ENCODE assay signal across 21 cellular contexts in the genomic region with DNA sequence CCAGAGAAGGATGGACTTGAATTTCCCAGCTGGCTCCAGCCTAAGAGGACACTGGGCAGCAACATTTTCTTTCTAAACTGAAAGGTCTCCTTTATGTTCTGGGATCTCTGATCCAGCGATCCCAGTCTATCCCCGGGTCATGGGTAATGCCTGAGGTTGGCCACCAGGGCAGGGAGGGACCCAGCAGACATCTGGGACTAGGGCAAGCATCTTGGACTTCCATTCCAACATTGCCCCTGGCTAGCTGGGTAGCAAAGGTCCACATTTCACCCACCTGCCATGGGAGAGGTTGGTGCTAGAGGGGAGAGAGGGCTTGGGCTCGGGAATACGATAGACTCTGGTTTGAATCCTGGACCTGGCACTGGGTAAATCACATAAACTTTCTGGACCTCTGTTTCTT.
DNase-seq lines count a peak whose midpoint lies in the region; ATAC-seq and TF ChIP-seq lines count a peak whose summit lies in the region.
"Had no signal": no experiment of that assay in that cellular context is flagged by ENCODE, and none has a peak within 500 bp of the region (broad histone marks: within the 10 kb centered on the region; RNA-seq: fewer than 3 reads in every experiment).

No MANE protein-coding gene starts in this region.

- intact Hi-C loops in A673 (cut with micrococcal nuclease; ENCODE audit: unreplicated experiment): no loop called here

- no peak overlapping the region for H3K4me3 ChIP-seq in A673 (ENCODE audit: low read depth, low read length, poor library complexity, severe bottlenecking)
- H3K4me3 ChIP-seq: coronary artery, Peyer's patch, prostate gland, uterus had no signal

- H3K36me3 ChIP-seq in A673 (ENCODE audit: insufficient read depth, low read length, poor library complexity, severe bottlenecking): no peaks in the 10 kb centered on the region
- H3K36me3 ChIP-seq: Peyer's patch, prostate gland, uterus had no signal

- H3K27ac Mint-ChIP-seq in glutamatergic neuron (ENCODE audit: unreplicated experiment): no peak overlapping the region
- H3K27ac Mint-ChIP-seq: stimulated activated naive CD8-positive, alpha-beta T cell treated with anti-CD3 and anti-CD28 coated beads, Interleukin-15, amount 100 ng/mL, for 72 hours had no signal

- H3K4me1 ChIP-seq in A673 (ENCODE audit: insufficient read depth, low read length, poor library complexity, severe bottlenecking): no peaks in the 10 kb centered on the region
- H3K4me1 ChIP-seq: Peyer's patch, prostate gland, uterus had no signal

- TF ChIP-seq CTCF in A673 (conservative IDR thresholded peaks at IDR 0.05; ENCODE audit: low read depth, low read length) (0 out of 2 replicates have a peak, but pooled peaks have one; percentile 20), GM12873 (IDR thresholded peaks at IDR 0.05; ENCODE audit: insufficient read depth, low read depth, low read length, missing control alignments) (peak; percentile 40), glutamatergic neuron (IDR thresholded peaks at IDR 0.05; ENCODE audit: partially characterized antibody, unreplicated experiment) (peak; percentile 40)

- no peak overlapping the region for H3K4me3 Mint-ChIP-seq in glutamatergic neuron (ENCODE audit: unreplicated experiment)
- H3K4me3 Mint-ChIP-seq: stimulated activated naive CD8-positive, alpha-beta T cell treated with anti-CD3 and anti-CD28 coated beads, Interleukin-15, amount 100 ng/mL, for 72 hours had no signal

- TF ChIP-seq POLR2A in erythroblast (IDR thresholded peaks at IDR 0.05; ENCODE audit: low read length): no peak

- DNase-seq in A673 (ENCODE audit: low spot score) (no peak), glutamatergic neuron (no peak), erythroblast (lab: John Stamatoyannopoulos, UW) (no peak), NCI-H2171 (lab: John Stamatoyannopoulos, UW) (no peak), GOT3 (lab: John Stamatoyannopoulos, UW) (no peak)
- DNase-seq: activated effector memory CD4-positive, alpha-beta T cell treated with anti-CD3 and anti-CD28 coated beads, Interleukin-2, amount 50 U/mL, for 16 hours; anterior cingulate cortex; hippocampal formation; MM.1S; NCI-H2029; NCI-H524 treated with DMSO at 0.1 percent for 48 hours; stimulated activated naive CD8-positive, alpha-beta T cell treated with anti-CD3 and anti-CD28 coated beads, Interleukin-15, amount 100 ng/mL, for 72 hours; SW 1271; uterus had no signal

- CTCF ChIA-PET in A673 (lab: Charles Lee): no interaction called here

- H3K36me3 Mint-ChIP-seq in glutamatergic neuron (ENCODE audit: unreplicated experiment): no peaks in the 10 kb centered on the region

- no peaks in the 10 kb centered on the region for H3K9me3 ChIP-seq in A673 (ENCODE audit: low read depth, low read length, poor library complexity, severe bottlenecking)
- H3K9me3 ChIP-seq: Peyer's patch, prostate gland, uterus had no signal

- POLR2A ChIA-PET in A673 (lab: Charles Lee; ENCODE audit: low non-redundant PET): no interaction called here

- peaks cover 24% of the 10 kb centered on the region for H3K4me1 Mint-ChIP-seq in glutamatergic neuron (ENCODE audit: low read depth, unreplicated experiment)
- H3K4me1 Mint-ChIP-seq: stimulated activated naive CD8-positive, alpha-beta T cell treated with anti-CD3 and anti-CD28 coated beads, Interleukin-15, amount 100 ng/mL, for 72 hours had no signal

- ATAC-seq in SK-N-SH treated with all-trans-retinoic acid at 6 μM for 48 hours (peak; percentile 64), HG03342 (IDR thresholded peaks at IDR 0.05; ENCODE audit: unreplicated experiment) (no peak)
- ATAC-seq: esophagus mucosa; stimulated activated naive CD8-positive, alpha-beta T cell treated with anti-CD3 and anti-CD28 coated beads, Interleukin-15, amount 100 ng/mL, for 72 hours had no signal

- no peak overlapping the region for H3K27ac ChIP-seq in A673 (ENCODE audit: low read depth, low read length, poor library complexity, severe bottlenecking)
- H3K27ac ChIP-seq: coronary artery, Peyer's patch, prostate gland, uterus had no signal

- no TSS peak for BruUV-seq in A673 (replicated peaks; lab: Mats Ljungman, UMichigan)

- H3K9me3 Mint-ChIP-seq in glutamatergic neuron (ENCODE audit: unreplicated experiment): peaks cover 2% of the 10 kb centered on the region
- H3K9me3 Mint-ChIP-seq: stimulated activated naive CD8-positive, alpha-beta T cell treated with anti-CD3 and anti-CD28 coated beads, Interleukin-15, amount 100 ng/mL, for 72 hours had no signal

- H3K27me3 ChIP-seq in A673 (replicated peaks; ENCODE audit: insufficient read depth, low read depth, low read length, poor library complexity): no peaks in the 10 kb centered on the region
- H3K27me3 ChIP-seq: Peyer's patch, uterus had no signal

- H3K27me3 Mint-ChIP-seq in glutamatergic neuron (ENCODE audit: unreplicated experiment): no peaks in the 10 kb centered on the region
- H3K27me3 Mint-ChIP-seq: stimulated activated naive CD8-positive, alpha-beta T cell treated with anti-CD3 and anti-CD28 coated beads, Interleukin-15, amount 100 ng/mL, for 72 hours had no signal

TF ChIP-seq in SK-N-SH treated with all-trans-retinoic acid at 6 μM for 48 hours, 23 proteins besides CTCF, POLR2A, EP300 and RAD21:
- no peak for TF ChIP-seq ZNF70 (CRISPR knock-in tag; IDR thresholded peaks at IDR 0.05)
- TF ChIP-seq, protein P1, sequence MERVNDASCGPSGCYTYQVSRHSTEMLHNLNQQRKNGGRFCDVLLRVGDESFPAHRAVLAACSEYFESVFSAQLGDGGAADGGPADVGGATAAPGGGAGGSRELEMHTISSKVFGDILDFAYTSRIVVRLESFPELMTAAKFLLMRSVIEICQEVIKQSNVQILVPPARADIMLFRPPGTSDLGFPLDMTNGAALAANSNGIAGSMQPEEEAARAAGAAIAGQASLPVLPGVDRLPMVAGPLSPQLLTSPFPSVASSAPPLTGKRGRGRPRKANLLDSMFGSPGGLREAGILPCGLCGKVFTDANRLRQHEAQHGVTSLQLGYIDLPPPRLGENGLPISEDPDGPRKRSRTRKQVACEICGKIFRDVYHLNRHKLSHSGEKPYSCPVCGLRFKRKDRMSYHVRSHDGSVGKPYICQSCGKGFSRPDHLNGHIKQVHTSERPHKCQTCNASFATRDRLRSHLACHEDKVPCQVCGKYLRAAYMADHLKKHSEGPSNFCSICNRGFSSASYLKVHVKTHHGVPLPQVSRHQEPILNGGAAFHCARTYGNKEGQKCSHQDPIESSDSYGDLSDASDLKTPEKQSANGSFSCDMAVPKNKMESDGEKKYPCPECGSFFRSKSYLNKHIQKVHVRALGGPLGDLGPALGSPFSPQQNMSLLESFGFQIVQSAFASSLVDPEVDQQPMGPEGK (CRISPR knock-in tag; IDR thresholded peaks at IDR 0.05; ENCODE audit: borderline replicate concordance): no peak
- TF ChIP-seq, protein P2, sequence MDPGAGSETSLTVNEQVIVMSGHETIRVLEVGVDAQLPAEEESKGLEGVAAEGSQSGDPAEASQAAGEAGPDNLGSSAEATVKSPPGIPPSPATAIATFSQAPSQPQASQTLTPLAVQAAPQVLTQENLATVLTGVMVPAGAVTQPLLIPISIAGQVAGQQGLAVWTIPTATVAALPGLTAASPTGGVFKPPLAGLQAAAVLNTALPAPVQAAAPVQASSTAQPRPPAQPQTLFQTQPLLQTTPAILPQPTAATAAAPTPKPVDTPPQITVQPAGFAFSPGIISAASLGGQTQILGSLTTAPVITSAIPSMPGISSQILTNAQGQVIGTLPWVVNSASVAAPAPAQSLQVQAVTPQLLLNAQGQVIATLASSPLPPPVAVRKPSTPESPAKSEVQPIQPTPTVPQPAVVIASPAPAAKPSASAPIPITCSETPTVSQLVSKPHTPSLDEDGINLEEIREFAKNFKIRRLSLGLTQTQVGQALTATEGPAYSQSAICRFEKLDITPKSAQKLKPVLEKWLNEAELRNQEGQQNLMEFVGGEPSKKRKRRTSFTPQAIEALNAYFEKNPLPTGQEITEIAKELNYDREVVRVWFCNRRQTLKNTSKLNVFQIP (CRISPR knock-in tag; IDR thresholded peaks at IDR 0.05; ENCODE audit: borderline replicate concordance, low read depth): no peak
